In genomic region chr12:130871286-130872178, GRCh38 we compare ENCODE assay signal across 1 cellular context.
TF ChIP-seq lines count a peak whose summit lies in the region.

RAN (plus strand) TSS chr12:130872066; CDS start chr12:130872594, 528 bp downstream.

TF ChIP-seq in K562, 482 proteins besides CTCF, POLR2A, EP300 and RAD21 (continued from another document and continues in another):
- TF ChIP-seq YY1 (IDR thresholded peaks at IDR 0.05; ENCODE audit: borderline replicate concordance in 1 of 3, control insufficient read depth in 1 of 3, extremely low read depth in 1 of 3, insufficient read depth in 3 of 3, insufficient read length in 1 of 3, insufficient replicate concordance in 2 of 3, low read depth in 1 of 3, low read length in 2 of 3) (peak; percentile 43 to 90 (median 83)), SP1 (CRISPR knock-in tag; IDR thresholded peaks at IDR 0.05) (no peak), ID3 (CRISPR knock-in tag; IDR thresholded peaks at IDR 0.05) (no peak), ID3 (tag; IDR thresholded peaks at IDR 0.05) (peak; percentile 52; the same call in 1 of the 2 replicates), HDAC1 (IDR thresholded peaks at IDR 0.05) (peak in 1 of 2 experiments; percentile 64; a peak in 1 of 4 replicates), CBX3 (IDR thresholded peaks at IDR 0.05; ENCODE audit: borderline replicate concordance in 1 of 2, low read length in 2 of 2) (peak in 1 of 2 experiments; percentile 7; a peak in 1 of 3 replicates), NR4A1 (CRISPR knock-in tag; IDR thresholded peaks at IDR 0.05) (0 out of 2 replicates have a peak, but pooled peaks have one; percentile 76), NR4A1 (tag; IDR thresholded peaks at IDR 0.05) (no peak; the same call in none of the 2 replicates), PRMT5 (CRISPR knock-in tag; IDR thresholded peaks at IDR 0.05) (no peak), ZNF395 (CRISPR knock-in tag; IDR thresholded peaks at IDR 0.05) (peak; percentile 95; the same call in 1 of the 2 replicates), TAF9B (IDR thresholded peaks at IDR 0.05; ENCODE audit: partially characterized antibody) (no peak), PML (IDR thresholded peaks at IDR 0.05; ENCODE audit: low read length) (peak; percentile 35), ZNF347 (CRISPR knock-in tag; IDR thresholded peaks at IDR 0.05; ENCODE audit: low read depth) (no peak), TRIM25 (IDR thresholded peaks at IDR 0.05; ENCODE audit: borderline replicate concordance) (0 out of 2 replicates have a peak, but pooled peaks have one; percentile 36), USF1 (CRISPR knock-in tag; IDR thresholded peaks at IDR 0.05) (peak; percentile 37; the same call in 1 of the 2 replicates), NEUROD1 (IDR thresholded peaks at IDR 0.05; ENCODE audit: borderline replicate concordance, low read depth, low read length, partially characterized antibody) (peak; percentile 54), ZNF282 (CRISPR knock-in tag; IDR thresholded peaks at IDR 0.05) (peak; percentile 50; the same call in 1 of the 2 replicates), SAP30 (IDR thresholded peaks at IDR 0.05; ENCODE audit: borderline replicate concordance, insufficient read depth, low read depth, low read length, poor library complexity, severe bottlenecking) (peak; percentile 83), TCF7L2 (IDR thresholded peaks at IDR 0.05; ENCODE audit: low read depth, low read length) (no peak), PHF8 (IDR thresholded peaks at IDR 0.05; ENCODE audit: borderline replicate concordance, low read length) (peak; percentile 75; the same call in 1 of the 2 replicates), CBX2 (IDR thresholded peaks at IDR 0.05; ENCODE audit: insufficient read depth, low read length, poor library complexity, severe bottlenecking) (no peak), NCOA4 (IDR thresholded peaks at IDR 0.05; ENCODE audit: partially characterized antibody) (no peak), DPF2 (IDR thresholded peaks at IDR 0.05) (peak; percentile 38; the same call in 1 of the 2 replicates), FOXP4 (CRISPR knock-in tag; IDR thresholded peaks at IDR 0.05; ENCODE audit: borderline replicate concordance) (peak; percentile 65; the same call in 1 of the 2 replicates), ZBTB40 (IDR thresholded peaks at IDR 0.05) (peak; percentile 50), ZBTB40 (CRISPR knock-in tag; IDR thresholded peaks at IDR 0.05) (no peak), C11orf30 (IDR thresholded peaks at IDR 0.05; ENCODE audit: low read depth) (no peak), THAP12 (CRISPR knock-in tag; IDR thresholded peaks at IDR 0.05) (peak; percentile 89; the same call in 1 of the 2 replicates), ZFX (CRISPR knock-in tag; IDR thresholded peaks at IDR 0.05) (peak; percentile 66), POLR2H (tag; IDR thresholded peaks at IDR 0.05; ENCODE audit: low read depth) (peak; percentile 56), NCOA6 (IDR thresholded peaks at IDR 0.05) (peak; percentile 65; the same call in 1 of the 2 replicates), ZBTB33 (CRISPR knock-in tag; IDR thresholded peaks at IDR 0.05) (peak; percentile 53; the same call in 1 of the 2 replicates), KLF6 (CRISPR knock-in tag; IDR thresholded peaks at IDR 0.05; ENCODE audit: borderline replicate concordance) (peak; percentile 64; the same call in 1 of the 2 replicates), HDAC8 (tag; IDR thresholded peaks at IDR 0.05) (0 out of 2 replicates have a peak, but pooled peaks have one; percentile 32)
